In genomic region chr11:107017433-107018227, GRCh38 we compare ENCODE assay signal across 8 cellular contexts. TPM values are rescaled to one million over a fixed set of nuclear protein-coding genes. Genes with fewer than 3 reads are reported as not detected.
DNase-seq lines count a peak whose midpoint lies in the region; ATAC-seq and TF ChIP-seq lines count a peak whose summit lies in the region.

No MANE protein-coding gene starts in this region.

- H3K4me1 ChIP-seq in OCI-LY7 (ENCODE audit: insufficient read depth, low read length, poor library complexity, severe bottlenecking): no peaks in the 10 kb centered on the region

- 0 out of 2 replicates have a peak, but pooled peaks have one; percentile 28 for TF ChIP-seq CTCF in OCI-LY7 (conservative IDR thresholded peaks at IDR 0.05; ENCODE audit: low read length)

- H3K27me3 Mint-ChIP-seq in stimulated activated naive CD8-positive, alpha-beta T cell treated with anti-CD3 and anti-CD28 coated beads, Interleukin-15, amount 100 ng/mL, for 72 hours: peaks cover 52% of the 10 kb centered on the region

- H3K9me2 ChIP-seq in OCI-LY7 (ENCODE audit: insufficient read depth, low read length): no peaks in the 10 kb centered on the region

- no peaks in the 10 kb centered on the region for H3K9me3 Mint-ChIP-seq in stimulated activated naive CD8-positive, alpha-beta T cell treated with anti-CD3 and anti-CD28 coated beads, Interleukin-15, amount 100 ng/mL, for 72 hours

- no peak overlapping the region for H2AFZ ChIP-seq in OCI-LY7 (ENCODE audit: low read length)

- ATAC-seq in GM19043 (IDR thresholded peaks at IDR 0.05; ENCODE audit: low read depth, unreplicated experiment): peak; percentile 64
- ATAC-seq in HG03159 (IDR thresholded peaks at IDR 0.05; ENCODE audit: unreplicated experiment): peak; percentile 67
- ATAC-seq in left colon: peak; percentile 35
- peak; percentile 80 for ATAC-seq in stimulated activated naive CD8-positive, alpha-beta T cell treated with anti-CD3 and anti-CD28 coated beads, Interleukin-15, amount 100 ng/mL, for 72 hours

- H3K4me2 ChIP-seq in OCI-LY7 (ENCODE audit: low read length): no peak overlapping the region

- H3K27ac Mint-ChIP-seq in stimulated activated naive CD8-positive, alpha-beta T cell treated with anti-CD3 and anti-CD28 coated beads, Interleukin-15, amount 100 ng/mL, for 72 hours: no peak overlapping the region

- DNase-seq in D341Med (ENCODE audit: low spot score) (peak; percentile 89), OCI-LY7 (ENCODE audit: low spot score) (no peak), cerebellum (ENCODE audit: low spot score) (peak; percentile 53), left colon (peak in 1 of 2 donors; percentile 8)
- peak; percentile 18 to 31 for DNase-seq in stimulated activated naive CD8-positive, alpha-beta T cell treated with anti-CD3 and anti-CD28 coated beads, Interleukin-15, amount 100 ng/mL, for 72 hours
- no peak for DNase-seq in activated CD4-positive, CD25-positive, alpha-beta regulatory T cell (lab: John Stamatoyannopoulos, UW)

- CTCF ChIA-PET in OCI-LY7 (lab: Charles Lee; ENCODE audit: unreplicated experiment): no interaction called here

- no TSS peak for BruUV-seq in OCI-LY7 (replicated peaks; lab: Mats Ljungman, UMichigan)

- peak overlapping the region; percentile 41 to 44 for H3K4me3 Mint-ChIP-seq in stimulated activated naive CD8-positive, alpha-beta T cell treated with anti-CD3 and anti-CD28 coated beads, Interleukin-15, amount 100 ng/mL, for 72 hours

- no peaks in the 10 kb centered on the region for H3K79me2 ChIP-seq in OCI-LY7 (ENCODE audit: insufficient read depth, low read depth, low read length)

- H3K4me1 Mint-ChIP-seq in stimulated activated naive CD8-positive, alpha-beta T cell treated with anti-CD3 and anti-CD28 coated beads, Interleukin-15, amount 100 ng/mL, for 72 hours: peaks cover 6% of the 10 kb centered on the region

- H3K4me3 ChIP-seq in OCI-LY7 (ENCODE audit: low read depth, low read length, poor library complexity, severe bottlenecking): no peak overlapping the region

- POLR2A ChIA-PET in OCI-LY7 (lab: Charles Lee): interaction anchor here (0.6 kb wide), 1 partner anchor 25 kb away, joined by 3 read pairs; no protein-coding TSS in a partner anchor

- no peaks in the 10 kb centered on the region for H3K36me3 ChIP-seq in OCI-LY7 (ENCODE audit: insufficient read depth, low read length)

- no peak overlapping the region for H3K27ac ChIP-seq in OCI-LY7 (ENCODE audit: low read depth, low read length, poor library complexity, severe bottlenecking)

- no peaks in the 10 kb centered on the region for H3K9me3 ChIP-seq in OCI-LY7 (ENCODE audit: low read length)

- H4K20me1 ChIP-seq in OCI-LY7 (ENCODE audit: insufficient read depth, low read length): no peaks in the 10 kb centered on the region

- intact Hi-C loops in OCI-LY7 (cut with micrococcal nuclease; ENCODE audit: unreplicated experiment): no loop called here
- intact Hi-C loops in left colon (cut with DNase I, micrococcal nuclease): no loop called here

RNA-seq across cellular contexts. Expression of gene GUCY1A2, which starts 0.6 kb away (rescaled TPM):
- total RNA-seq in OCI-LY7 (2014; rRNA removed; shearing (Covaris generic)): under 0.01 TPM in 1 of 2 replicates, not detected in the other
- total RNA-seq in OCI-LY7 (2022) (not detected in 2 replicates), cerebellum (59.4 TPM), left colon (1 to 10 TPM in 1 of 2 donors, under 1 TPM in 1; 0.37 to 1.2 TPM)

Comparison
In these comparisons a context has a peak if more than half of its experiments do, and no peak if none do; other contexts are left out.
1. DNase-seq: peak in D341Med (single experiment), cerebellum (single experiment) and stimulated activated naive CD8-positive, alpha-beta T cell treated with anti-CD3 and anti-CD28 coated beads, Interleukin-15, amount 100 ng/mL, for 72 hours (2 of 2); none in OCI-LY7 (single experiment) and activated CD4-positive, CD25-positive, alpha-beta regulatory T cell (0 of 4).
2. RNA of gene GUCY1A2, which starts 0.6 kb away (total RNA-seq): 59.4 TPM in cerebellum (single experiment); 0.37 to 1.2 TPM in left colon and under 0.01 TPM in OCI-LY7; every median in the first group is over 10 times any median in the second.
3. Peak in every context shown above with its lines, with median percentiles within 50 percentile points of each other: ATAC-seq.